Comparison of ENCODE assay signal across 11 cellular contexts in genomic region chr9:90433398-90433890, GRCh38.
DNase-seq lines count a peak whose midpoint lies in the region; ATAC-seq and TF ChIP-seq lines count a peak whose summit lies in the region.
"Had no signal": no experiment of that assay in that cellular context is flagged by ENCODE, and none has a peak within 500 bp of the region (broad histone marks: within the 10 kb centered on the region; RNA-seq: fewer than 3 reads in every experiment).

No MANE protein-coding gene starts in this region.

- H3K36me3 ChIP-seq in body of pancreas (replicated peaks in 1 of 2; ENCODE audit: insufficient read depth in 1 of 2, low read depth in 2 of 2) (no peaks in the 10 kb centered on the region), smooth muscle cell (ENCODE audit: low read depth) (no peaks in the 10 kb centered on the region)

- DNase-seq in DMS79 treated with DMSO at 0.1 percent for 48 hours (lab: John Stamatoyannopoulos, UW) = peak; percentile 58
- DNase-seq in DMS79 (lab: John Stamatoyannopoulos, UW) = no peak
- peak; percentile 10 to 56 (median 22) for DNase-seq in body of pancreas
- DNase-seq in iris pigment epithelial cell (ENCODE audit: low read depth) = peak; percentile 51
- DNase-seq in smooth muscle cell (lab: John Stamatoyannopoulos, UW; ENCODE audit: unreplicated experiment) = no peak
- no peak for DNase-seq in AML-193 (lab: John Stamatoyannopoulos, UW)
- no peak for DNase-seq in NCI-H1436 (lab: John Stamatoyannopoulos, UW)
- DNase-seq: 8988T; activated naive CD8-positive, alpha-beta T cell treated with anti-CD3 and anti-CD28 coated beads, Interleukin-2, amount 50 U/mL, for 24 hours had no signal

- peak overlapping the region; percentile 40 for H3K9ac ChIP-seq in smooth muscle cell (ENCODE audit: low read depth)

- H3K4me3 ChIP-seq in body of pancreas (no peak overlapping the region), smooth muscle cell (peak overlapping the region; percentile 49)
- H3K4me3 ChIP-seq: GM12878 had no signal

- ATAC-seq in body of pancreas (peak; percentile 55), HG03139 (IDR thresholded peaks at IDR 0.05; ENCODE audit: unreplicated experiment) (no peak)
- ATAC-seq: activated naive CD8-positive, alpha-beta T cell treated with anti-CD3 and anti-CD28 coated beads, Interleukin-2, amount 50 U/mL, for 24 hours; GM12878 had no signal

- H3K4me2 ChIP-seq in smooth muscle cell = peak overlapping the region; percentile 85

- intact Hi-C loops in body of pancreas (cut with DNase I) = no loop called here

- no peaks in the 10 kb centered on the region for H3F3A ChIP-seq in smooth muscle cell (ENCODE audit: low read depth)

- no peak for TF ChIP-seq POLR2A in body of pancreas (IDR thresholded peaks at IDR 0.05)

- H4K20me1 ChIP-seq in smooth muscle cell (ENCODE audit: low read depth) = no peaks in the 10 kb centered on the region

- peak overlapping the region in 1 of 4 donors; percentile 6 for H3K27ac ChIP-seq in body of pancreas
- peak overlapping the region; percentile 42 for H3K27ac ChIP-seq in smooth muscle cell (ENCODE audit: low read depth)

- no peaks in the 10 kb centered on the region for H3K9me3 ChIP-seq in body of pancreas
- no peaks in the 10 kb centered on the region for H3K9me3 ChIP-seq in smooth muscle cell (replicated peaks; ENCODE audit: low read depth)

- 23 to 29% methylated on average over 10 to 14 of the region's 14 CpGs for WGBS in body of pancreas, 2 donors
- 1% methylated on average over 14 of the region's 14 CpGs for WGBS in smooth muscle cell (ENCODE audit: low lambda C conversion rate)

- no peaks in the 10 kb centered on the region for H3K27me3 ChIP-seq in body of pancreas
- no peaks in the 10 kb centered on the region for H3K27me3 ChIP-seq in smooth muscle cell (ENCODE audit: low read depth)

- no peaks in the 10 kb centered on the region for H3K79me2 ChIP-seq in smooth muscle cell (ENCODE audit: low read depth)

- TF ChIP-seq CTCF in body of pancreas (IDR thresholded peaks at IDR 0.05) (no peak), smooth muscle cell (IDR thresholded peaks at IDR 0.05; ENCODE audit: borderline replicate concordance, insufficient read depth, poor library complexity, severe bottlenecking) (no peak)

- no peaks in the 10 kb centered on the region for H3K4me1 ChIP-seq in body of pancreas
- peaks cover 9% of the 10 kb centered on the region for H3K4me1 ChIP-seq in smooth muscle cell (ENCODE audit: low read depth)

- H2AFZ ChIP-seq in smooth muscle cell (ENCODE audit: low read depth) = peak overlapping the region; percentile 97

Comparison
In these comparisons a context has a peak if more than half of its experiments do, and no peak if none do; other contexts are left out.
1. DNase-seq: peak in DMS79 treated with DMSO at 0.1 percent for 48 hours (single experiment), body of pancreas (4 of 4) and iris pigment epithelial cell (single experiment); none in DMS79 (single experiment), smooth muscle cell (single experiment), AML-193 (0 of 2) and NCI-H1436 (single experiment).